In genomic region chr15:38603271-38603670, GRCh38 we compare ENCODE assay signal across 26 cellular contexts. TPM values are rescaled to one million over a fixed set of nuclear protein-coding genes. Genes with fewer than 3 reads are reported as not detected.
DNase-seq lines count a peak whose midpoint lies in the region; ATAC-seq, FAIRE-seq and TF ChIP-seq lines count a peak whose summit lies in the region.
"Had no signal": no experiment of that assay in that cellular context is flagged by ENCODE, and none has a peak within 500 bp of the region (broad histone marks: within the 10 kb centered on the region; RNA-seq: fewer than 3 reads in every experiment).

No MANE protein-coding gene starts in this region.

- no peak overlapping the region for H4K12ac ChIP-seq in trophoblast cell (ENCODE audit: low read depth, low read length)

- TF ChIP-seq CTCF in H1 (IDR thresholded peaks at IDR 0.05; ENCODE audit: control extremely low read depth in 1 of 3, insufficient read depth in 1 of 3, low read depth in 1 of 3, low read length in 3 of 3), result peak; percentile 14 to 22 (median 20)

- FAIRE-seq in H1 (lab: Jason Lieb, UNC), result no peak
- FAIRE-seq: GM12891, HTR-8/SVneo had no signal

- peak; percentile 2 for DNase-seq in NCI-H82 (lab: John Stamatoyannopoulos, UW)
- DNase-seq in NCI-H82 treated with DMSO at 0.1 percent for 48 hours (lab: John Stamatoyannopoulos, UW; ENCODE audit: unreplicated experiment), result no peak
- DNase-seq in H1 (ENCODE audit: low read depth in 1 of 2, low spot score in 2 of 2), result no peak
- DNase-seq in medulla oblongata (ENCODE audit: extremely low spot score), result peak; percentile 18
- no peak for DNase-seq in trophoblast cell
- no peak for DNase-seq in dedifferentiated amniotic fluid mesenchymal stem cell (ENCODE audit: extremely low spot score)
- DNase-seq in effector memory CD4-positive, alpha-beta T cell, result no peak
- DNase-seq: ACHN; Caco-2; CD4-positive, alpha-beta memory T cell; DMS 273 treated with DMSO at 0.1 percent for 48 hours; DMS79 treated with DMSO at 0.1 percent for 48 hours; NCI-H1436; NCI-H1930; NCI-H69; SIG-M5; SK-N-SH had no signal

- no peak overlapping the region for H3K56ac ChIP-seq in H1 (replicated peaks; ENCODE audit: insufficient read length, low read depth, low read length)

- no peak overlapping the region for H2BK15ac ChIP-seq in H1 (ENCODE audit: low read length)

- no peak overlapping the region for H4K8ac ChIP-seq in H1 (ENCODE audit: extremely low read depth, insufficient read depth, low read length)
- peak overlapping the region; percentile 8 for H4K8ac ChIP-seq in trophoblast cell (ENCODE audit: low read depth, low read length)

- WGBS in H1 (ENCODE audit: extremely low coverage in 1 of 2, insufficient coverage in 1 of 2, insufficient read length in 1 of 2, insufficient replicate concordance in 2 of 2, low coverage in 1 of 2, low lambda C conversion rate in 2 of 2, missing lambda C conversion rate in 1 of 2), 2 experiments, result 94% methylated on average over 4 of the region's 4 CpGs; no CpG with 5 or more reads in 1 of the 2 experiments
- no CpG with 5 or more reads among the region's 4 CpGs for whole genome bisulfite sequencing in trophoblast cell (ENCODE audit: extremely low coverage, insufficient coverage, insufficient read length)

- no peaks in the 10 kb centered on the region for H3K23me2 ChIP-seq in H1 (ENCODE audit: low read depth, low read length)

- H3K9ac ChIP-seq in H1 (replicated peaks in 1 of 4; ENCODE audit: extremely low read depth in 1 of 4, low read depth in 3 of 4, low read length in 3 of 4) (no peak overlapping the region), trophoblast cell (ENCODE audit: low read length) (no peak overlapping the region)
- H3K9ac ChIP-seq: BLaER1 treated with 17β-estradiol and CSF1 and Interleukin-3, amounts not matched to agents 10 nM and 100 nM; KMS-11; SK-N-SH had no signal

- H3K27ac ChIP-seq in H1 (ENCODE audit: low read depth, low read length), result no peak overlapping the region
- H3K27ac ChIP-seq in trophoblast cell (ENCODE audit: low read depth, low read length), result peak overlapping the region; percentile 18
- H3K27ac ChIP-seq in effector memory CD4-positive, alpha-beta T cell (ENCODE audit: insufficient read depth, low read length, poor library complexity, severe bottlenecking), result no peak overlapping the region
- H3K27ac ChIP-seq: 22Rv1; BLaER1 treated with 17β-estradiol and CSF1 and Interleukin-3, amounts not matched to agents 10 nM and 100 nM; KMS-11 had no signal

- ATAC-seq in GM19463 (IDR thresholded peaks at IDR 0.05; ENCODE audit: unreplicated experiment), result no peak
- ATAC-seq: Panc1 had no signal

- H3K18ac ChIP-seq in H1 (ENCODE audit: extremely low read depth, low read length) (no peak overlapping the region), trophoblast cell (ENCODE audit: low read length) (no peak overlapping the region)

- H3K14ac ChIP-seq in H1 (ENCODE audit: insufficient read length) (no peak overlapping the region), trophoblast cell (ENCODE audit: low read length) (peak overlapping the region; percentile 38)

- H2BK12ac ChIP-seq in H1 (ENCODE audit: low read depth, low read length), result no peak overlapping the region
- H2BK12ac ChIP-seq in trophoblast cell (ENCODE audit: low read length), result peak overlapping the region; percentile 21

- CTCF ChIA-PET in H1 (lab: Charles Lee; ENCODE audit: partially characterized antibody), result interaction anchor here (0.6 to 1.9 kb wide), 9 partner anchors 12 to 227 kb away, joined by 3 to 10 read pairs (median 4); partner anchors contain the start of gene RASGRP1

- H4K91ac ChIP-seq in H1 (replicated peaks; ENCODE audit: insufficient read length, low read length) (no peak overlapping the region), trophoblast cell (ENCODE audit: low read depth, low read length) (peak overlapping the region; percentile 63)

- H3K4me2 ChIP-seq in H1 (ENCODE audit: insufficient read depth in 1 of 2, low read depth in 2 of 2, low read length in 2 of 2), result no peak overlapping the region
- H3K4me2 ChIP-seq in trophoblast cell (ENCODE audit: low read length), result no peak overlapping the region
- H3K4me2 ChIP-seq: BLaER1 treated with 17β-estradiol and CSF1 and Interleukin-3, amounts not matched to agents 10 nM and 100 nM; KMS-11; SK-N-SH had no signal

- H3K4ac ChIP-seq in H1 (replicated peaks; ENCODE audit: insufficient read length, low read depth, low read length), result no peak overlapping the region
- H3K4ac ChIP-seq in trophoblast cell (ENCODE audit: low read depth, low read length), result no peak overlapping the region

- TF ChIP-seq RAD21 in H1 (IDR thresholded peaks at IDR 0.05 in 1 of 2, conservative IDR thresholded peaks at IDR 0.05 in 1 of 2; ENCODE audit: low read depth in 2 of 2, low read length in 2 of 2), result peak in 1 of 2 experiments; percentile 25; a peak in 1 of 4 replicates

- no peaks in the 10 kb centered on the region for H3K27me3 ChIP-seq in H1 (replicated peaks in 1 of 4; ENCODE audit: control insufficient read depth in 3 of 4, extremely low read depth in 1 of 4, insufficient read depth in 3 of 4, low read length in 3 of 4)
- no peaks in the 10 kb centered on the region for H3K27me3 ChIP-seq in trophoblast cell (ENCODE audit: insufficient read depth, low read length)
- no peaks in the 10 kb centered on the region for H3K27me3 ChIP-seq in effector memory CD4-positive, alpha-beta T cell (replicated peaks; ENCODE audit: control insufficient read depth, insufficient read depth, low read length, poor library complexity, severe bottlenecking)
- H3K27me3 ChIP-seq: BLaER1 treated with 17β-estradiol and CSF1 and Interleukin-3, amounts not matched to agents 10 nM and 100 nM had no signal

- TF ChIP-seq POLR2A in H1 (IDR thresholded peaks at IDR 0.05; ENCODE audit: control extremely low read depth in 1 of 2, low read depth in 2 of 2, low read length in 2 of 2), result no peak

- no peak overlapping the region for H2BK20ac ChIP-seq in H1 (ENCODE audit: low read length)

- H3K4me3 ChIP-seq in H1 (ENCODE audit: extremely low read depth in 1 of 4, insufficient read depth in 2 of 4, low read depth in 3 of 4, low read length in 4 of 4), result no peak overlapping the region
- H3K4me3 ChIP-seq in trophoblast cell (ENCODE audit: low read depth, low read length), result no peak overlapping the region
- no peak overlapping the region for H3K4me3 ChIP-seq in effector memory CD4-positive, alpha-beta T cell (ENCODE audit: insufficient read depth, low read depth, low read length, poor library complexity, severe bottlenecking)
- H3K4me3 ChIP-seq: BLaER1 treated with 17β-estradiol and CSF1 and Interleukin-3, amounts not matched to agents 10 nM and 100 nM; HAP-1 had no signal

- H2BK5ac ChIP-seq in H1 (ENCODE audit: low read depth, low read length) (no peak overlapping the region), trophoblast cell (ENCODE audit: low read depth, low read length, poor library complexity) (no peak overlapping the region)

- H2BK120ac ChIP-seq in H1 (replicated peaks; ENCODE audit: low read depth, low read length), result no peak overlapping the region
- H2BK120ac ChIP-seq in trophoblast cell (ENCODE audit: insufficient read depth, low read length, poor library complexity), result peak overlapping the region; percentile 29

- H3K23ac ChIP-seq in H1 (ENCODE audit: insufficient read length) (no peak overlapping the region), trophoblast cell (ENCODE audit: low read length) (no peak overlapping the region)

- H3K9me3 ChIP-seq in H1 (ENCODE audit: insufficient read depth in 2 of 2, low read depth in 1 of 2, low read length in 1 of 2), result no peaks in the 10 kb centered on the region; a peak in 1 of 4 replicates
- H3K9me3 ChIP-seq in trophoblast cell (ENCODE audit: insufficient read depth, low read depth, low read length), result no peaks in the 10 kb centered on the region
- H3K9me3 ChIP-seq in effector memory CD4-positive, alpha-beta T cell (ENCODE audit: control insufficient read depth, low read length), result no peaks in the 10 kb centered on the region
- H3K9me3 ChIP-seq: BLaER1 treated with 17β-estradiol and CSF1 and Interleukin-3, amounts not matched to agents 10 nM and 100 nM; Caco-2; HAP-1; SK-N-SH had no signal

- H3K79me1 ChIP-seq in H1 (ENCODE audit: low read depth, low read length) (no peaks in the 10 kb centered on the region), trophoblast cell (ENCODE audit: low read length) (peaks cover 25% of the 10 kb centered on the region)

- H4K20me1 ChIP-seq in H1 (replicated peaks in 1 of 2; ENCODE audit: control insufficient read depth in 1 of 2, insufficient read depth in 2 of 2, low read length in 2 of 2), result no peaks in the 10 kb centered on the region
- H4K20me1 ChIP-seq: BLaER1 treated with 17β-estradiol and CSF1 and Interleukin-3, amounts not matched to agents 10 nM and 100 nM had no signal

- TF ChIP-seq EP300 in H1 (IDR thresholded peaks at IDR 0.05; ENCODE audit: borderline replicate concordance in 1 of 2, low read depth in 2 of 2, low read length in 2 of 2), result no peak

- H3K36me3 ChIP-seq in H1 (ENCODE audit: control insufficient read depth in 2 of 4, insufficient read depth in 4 of 4, low read length in 3 of 4), result no peaks in the 10 kb centered on the region
- H3K36me3 ChIP-seq in trophoblast cell (ENCODE audit: control insufficient read depth in 1 of 2, insufficient read depth in 2 of 2, low read length in 2 of 2), result no peaks in the 10 kb centered on the region
- no peaks in the 10 kb centered on the region for H3K36me3 ChIP-seq in effector memory CD4-positive, alpha-beta T cell (ENCODE audit: control insufficient read depth, insufficient read depth, low read length)
- H3K36me3 ChIP-seq: BLaER1 treated with 17β-estradiol and CSF1 and Interleukin-3, amounts not matched to agents 10 nM and 100 nM; HAP-1 had no signal

- H3K79me2 ChIP-seq in H1 (ENCODE audit: control insufficient read depth in 1 of 2, insufficient read depth in 2 of 2, low read length in 2 of 2) (no peaks in the 10 kb centered on the region), trophoblast cell (ENCODE audit: control insufficient read depth, insufficient read depth, low read length, poor library complexity) (no peaks in the 10 kb centered on the region)

- H2AFZ ChIP-seq in H1 (ENCODE audit: low read length), result peak overlapping the region; percentile 35; the same call in 1 of the 2 replicates
- H2AFZ ChIP-seq in trophoblast cell (ENCODE audit: insufficient read depth, low read length, poor library complexity), result no peak overlapping the region

- no peaks in the 10 kb centered on the region for H3K4me1 ChIP-seq in H1 (replicated peaks in 1 of 4; ENCODE audit: control insufficient read depth in 3 of 4, insufficient read depth in 4 of 4, low read length in 3 of 4)
- peaks cover 8 to 13% of the 10 kb centered on the region in 2 experiments for H3K4me1 ChIP-seq in trophoblast cell (ENCODE audit: control insufficient read depth in 1 of 2, insufficient read depth in 2 of 2, low read length in 2 of 2)
- no peaks in the 10 kb centered on the region for H3K4me1 ChIP-seq in effector memory CD4-positive, alpha-beta T cell (ENCODE audit: control insufficient read depth, insufficient read depth, low read length, poor library complexity, severe bottlenecking)
- H3K4me1 ChIP-seq: BLaER1 treated with 17β-estradiol and CSF1 and Interleukin-3, amounts not matched to agents 10 nM and 100 nM; HAP-1 had no signal

- no peak overlapping the region for H4K5ac ChIP-seq in H1 (ENCODE audit: insufficient read length, low read depth, low read length)

- POLR2A ChIA-PET in H1 (lab: Charles Lee; ENCODE audit: partially characterized antibody), result no interaction called here

- H2AK5ac ChIP-seq in H1 (ENCODE audit: low read depth, low read length) (no peak overlapping the region), trophoblast cell (ENCODE audit: low read length) (no peak overlapping the region)

RNA-seq across cellular contexts. Expression of gene RASGRP1, which starts 38.7 kb away (rescaled TPM):
- total RNA-seq in H1 (2021; fragmentation: NEBNext Ultra II Directional; extraction: Animal tissue kit (Norgen Biotek cat#: 25700)), result 2.1 and 4.1 TPM in 2 replicates
- polyA plus RNA-seq in H1 (2011; rRNA removed), result 1.0 and 1.1 TPM in 2 replicates
- 1.0 TPM for polyA plus RNA-seq in H1 (2011; cell fraction: cytosol; rRNA removed)
- polyA plus RNA-seq in H1 (2011; cell fraction: nucleus; rRNA removed), result 1.3 TPM
- 1.2 to 1.8 TPM (median 1.7 TPM) in 4 replicates for polyA plus RNA-seq in H1 (2012, experiment 1 of 2)
- polyA plus RNA-seq in H1 (2012, experiment 2 of 2), result 0.10 TPM
- 0.99 TPM for polyA plus RNA-seq in H1 (2013, experiment 1 of 2)
- 1.1 TPM for polyA plus RNA-seq in H1 (2013, experiment 2 of 2)
- 6.1 and 8.0 TPM in 2 replicates for polyA minus RNA-seq in H1 (2011; rRNA and poly(A)+ RNA removed)
- polyA minus RNA-seq in H1 (2011; cell fraction: cytosol; rRNA and poly(A)+ RNA removed), result 4.0 TPM
- polyA minus RNA-seq in H1 (2011; cell fraction: nucleus; rRNA and poly(A)+ RNA removed), result 5.6 TPM
- 19.6 and 22.1 TPM in 2 replicates for polyA plus RNA-seq in trophoblast cell (2013)
- total RNA-seq: MCF 10A had no signal

Comparison
In these comparisons a context has a peak if more than half of its experiments do, and no peak if none do; other contexts are left out.
1. DNase-seq: peak in NCI-H82 (single experiment) and medulla oblongata (single experiment); none in NCI-H82 treated with DMSO at 0.1 percent for 48 hours (single experiment), H1 (0 of 2), trophoblast cell (0 of 2), dedifferentiated amniotic fluid mesenchymal stem cell (single experiment) and effector memory CD4-positive, alpha-beta T cell (0 of 3).